8 cellular contexts compared by ENCODE assay signal in genomic region chr14:61322799-61323290, GRCh38. TPM values are rescaled to one million over a fixed set of nuclear protein-coding genes. Genes with fewer than 3 reads are reported as not detected.
DNase-seq lines count a peak whose midpoint lies in the region; ATAC-seq and TF ChIP-seq lines count a peak whose summit lies in the region.

No MANE protein-coding gene starts in this region.

- H3K4me3 ChIP-seq in effector memory CD4-positive, alpha-beta T cell (ENCODE audit: insufficient read depth, low read depth, low read length, poor library complexity, severe bottlenecking): peak overlapping the region; percentile 95

- peaks cover 11% of the 10 kb centered on the region for H3K36me3 Mint-ChIP-seq in T-helper 17 cell (ENCODE audit: low read depth)
- no peaks in the 10 kb centered on the region for H3K36me3 Mint-ChIP-seq in osteocyte (ENCODE audit: unreplicated experiment)

- peaks cover 11% of the 10 kb centered on the region for H3K4me1 ChIP-seq in effector memory CD4-positive, alpha-beta T cell (ENCODE audit: control insufficient read depth, insufficient read depth, low read length, poor library complexity, severe bottlenecking)

- ATAC-seq in T-helper 17 cell: peak; percentile 46
- ATAC-seq in GM21381 (IDR thresholded peaks at IDR 0.05; ENCODE audit: unreplicated experiment): no peak
- no peak for ATAC-seq in GM21526 (IDR thresholded peaks at IDR 0.05; ENCODE audit: low FRiP score, unreplicated experiment)

- H3K4me1 Mint-ChIP-seq in T-helper 17 cell (peaks cover 36% of the 10 kb centered on the region), osteocyte (ENCODE audit: unreplicated experiment) (peaks cover 16% of the 10 kb centered on the region)

- no peaks in the 10 kb centered on the region for H3K27me3 ChIP-seq in effector memory CD4-positive, alpha-beta T cell (replicated peaks; ENCODE audit: control insufficient read depth, insufficient read depth, low read length, poor library complexity, severe bottlenecking)

- peak overlapping the region; percentile 90 for H3K27ac ChIP-seq in effector memory CD4-positive, alpha-beta T cell (ENCODE audit: insufficient read depth, low read length, poor library complexity, severe bottlenecking)

- DNase-seq in NCI-H510A treated with DMSO at 0.1 percent for 48 hours (lab: John Stamatoyannopoulos, UW) (peak; percentile 39), NCI-H510A (lab: John Stamatoyannopoulos, UW) (no peak), T-helper 17 cell (no peak), osteocyte (ENCODE audit: extremely low spot score, unreplicated experiment) (no peak), COLO829 (ENCODE audit: low spot score) (no peak)
- DNase-seq in effector memory CD4-positive, alpha-beta T cell: peak in 2 of 3 donors; percentile 9 to 24

- H3K9me3 ChIP-seq in T-helper 17 cell (ENCODE audit: control insufficient read depth, low read length, poor library complexity, severe bottlenecking): no peaks in the 10 kb centered on the region
- no peaks in the 10 kb centered on the region for H3K9me3 ChIP-seq in effector memory CD4-positive, alpha-beta T cell (ENCODE audit: control insufficient read depth, low read length)

- H3K27me3 Mint-ChIP-seq in T-helper 17 cell (no peaks in the 10 kb centered on the region), osteocyte (ENCODE audit: unreplicated experiment) (peaks cover 11% of the 10 kb centered on the region)

- H3K27ac Mint-ChIP-seq in T-helper 17 cell (peak overlapping the region; percentile 100), osteocyte (ENCODE audit: unreplicated experiment) (no peak overlapping the region)

- no peaks in the 10 kb centered on the region for H3K36me3 ChIP-seq in effector memory CD4-positive, alpha-beta T cell (ENCODE audit: control insufficient read depth, insufficient read depth, low read length)

- peaks cover 4% of the 10 kb centered on the region for H3K9me3 Mint-ChIP-seq in osteocyte (ENCODE audit: unreplicated experiment)

- TF ChIP-seq CTCF in osteocyte (IDR thresholded peaks at IDR 0.05): no peak

- H3K4me3 Mint-ChIP-seq in T-helper 17 cell (peak overlapping the region; percentile 99), osteocyte (ENCODE audit: unreplicated experiment) (peak overlapping the region; percentile 81)

RNA-seq across cellular contexts. Expression of gene PRKCH, which starts 1.5 kb away (rescaled TPM):
- 100 to 1,000 TPM; 328 to 342 TPM for total RNA-seq in T-helper 17 cell
- total RNA-seq in osteocyte: 10.6 and 11.1 TPM in 2 replicates

RNA-seq across cellular contexts. Expression of gene TMEM30B, which starts 41.7 kb away (rescaled TPM):
- total RNA-seq in T-helper 17 cell: 1 to 10 TPM; 3.5 to 4.1 TPM
- total RNA-seq in osteocyte: 1.2 and 1.3 TPM in 2 replicates

Comparison
In these comparisons a context has a peak if more than half of its experiments do, and no peak if none do; other contexts are left out.
1. DNase-seq: peak in NCI-H510A treated with DMSO at 0.1 percent for 48 hours (single experiment) and effector memory CD4-positive, alpha-beta T cell (2 of 3); none in NCI-H510A (single experiment), T-helper 17 cell (0 of 3), osteocyte (single experiment) and COLO829 (single experiment).
2. RNA of gene PRKCH, which starts 1.5 kb away (total RNA-seq): 328 to 342 TPM in T-helper 17 cell; 10.6 to 11.1 TPM in osteocyte; every median in the first group is over 10 times any median in the second.